In the genomic region with DNA sequence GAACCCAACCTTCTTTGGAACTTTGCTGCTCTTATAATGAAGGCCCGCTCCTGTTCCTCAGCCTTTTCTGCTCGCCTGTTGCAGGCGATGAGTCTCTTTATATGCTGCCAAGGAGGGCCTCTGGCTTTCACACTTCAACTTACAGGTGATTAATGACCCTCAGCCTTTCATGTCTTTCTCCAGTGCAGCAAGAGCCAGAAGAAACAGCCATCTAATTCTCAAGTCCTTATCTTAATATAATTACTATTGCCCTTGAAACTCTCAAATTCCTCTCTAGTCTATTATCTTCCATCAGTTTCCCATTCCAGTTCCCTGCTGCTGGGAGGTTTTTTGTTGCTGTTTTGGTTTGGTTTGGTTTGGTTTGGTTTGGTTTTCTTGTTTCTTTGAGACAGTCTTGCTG, we compare ENCODE assay signal across 25 cellular contexts.
"Had no signal": no experiment of that assay in that cellular context is flagged by ENCODE, and none has a peak within 500 bp of the region (broad histone marks: within the 10 kb centered on the region; RNA-seq: fewer than 3 reads in every experiment).

No MANE protein-coding gene starts in this region.

- H3K9me3 Mint-ChIP-seq: natural killer cell; stimulated activated effector memory CD8-positive, alpha-beta T cell treated with anti-CD3 and anti-CD28 coated beads, Interleukin-12 subunit alpha, Interleukin-12 subunit beta, amount 100 ng/mL, for 72 hours; type B pancreatic cell had no signal

- H3K36me3 Mint-ChIP-seq: natural killer cell; stimulated activated effector memory CD8-positive, alpha-beta T cell treated with anti-CD3 and anti-CD28 coated beads, Interleukin-12 subunit alpha, Interleukin-12 subunit beta, amount 100 ng/mL, for 72 hours; type B pancreatic cell had no signal

- H3K36me3 ChIP-seq: esophagus muscularis mucosa, gastroesophageal sphincter, heart left ventricle, lower lobe of right lung, neutrophil, pancreas, right atrium auricular region, stomach, thyroid gland had no signal

- H3K9me3 ChIP-seq: lower lobe of right lung, neutrophil, pancreas, right atrium auricular region, stomach, thyroid gland had no signal

- H3K4me3 Mint-ChIP-seq: natural killer cell; neural crest cell; stimulated activated effector memory CD8-positive, alpha-beta T cell treated with anti-CD3 and anti-CD28 coated beads, Interleukin-12 subunit alpha, Interleukin-12 subunit beta, amount 100 ng/mL, for 72 hours; type B pancreatic cell had no signal

- DNase-seq: dermis blood vessel endothelial cell; effector memory CD4-positive, alpha-beta T cell; foreskin keratinocyte; heart left ventricle; hippocampal formation; left ventricle myocardium superior; lower lobe of right lung; natural killer cell; stimulated activated CD4-positive, alpha-beta T cell treated with anti-CD3 and anti-CD28 coated beads, Interleukin-2, amount 100 ng/mL, for 24 hours; stimulated activated CD4-positive, alpha-beta T cell treated with anti-CD3 and anti-CD28 coated beads, Interleukin-4, amount 100 ng/mL, for 24 hours; stimulated activated naive CD4-positive, alpha-beta T cell treated with Interleukin-2 at 50 U/mL for 16 hours; stomach; thyroid gland had no signal

- H3K27ac ChIP-seq: coronary artery, esophagus muscularis mucosa, foreskin keratinocyte, gastroesophageal sphincter, heart left ventricle, lower lobe of right lung, neutrophil, pancreas, right atrium auricular region, thyroid gland had no signal

- FAIRE-seq: endothelial cell of umbilical vein, islet of Langerhans, pancreas had no signal

- H3K27ac Mint-ChIP-seq: natural killer cell; progenitor cell of endocrine pancreas; stimulated activated effector memory CD8-positive, alpha-beta T cell treated with anti-CD3 and anti-CD28 coated beads, Interleukin-12 subunit alpha, Interleukin-12 subunit beta, amount 100 ng/mL, for 72 hours; type B pancreatic cell had no signal

- H3K27me3 ChIP-seq: esophagus muscularis mucosa, foreskin keratinocyte, gastroesophageal sphincter, neutrophil, pancreas, right atrium auricular region, stomach, thyroid gland had no signal

- H3K4me1 ChIP-seq: esophagus muscularis mucosa, foreskin keratinocyte, gastroesophageal sphincter, heart left ventricle, lower lobe of right lung, pancreas, right atrium auricular region, thyroid gland had no signal

- H3K4me1 Mint-ChIP-seq: natural killer cell had no signal

- H3K27me3 Mint-ChIP-seq: progenitor cell of endocrine pancreas, type B pancreatic cell had no signal

- H3K4me3 ChIP-seq: coronary artery, esophagus muscularis mucosa, gastroesophageal sphincter, heart left ventricle, lower lobe of right lung, pancreas, right atrium auricular region, stomach, thyroid gland had no signal
